ENCODE assay signal across 9 cellular contexts in genomic region chr10:7085913-7086589, GRCh38.
DNase-seq lines count a peak whose midpoint lies in the region; ATAC-seq and TF ChIP-seq lines count a peak whose summit lies in the region.
"Had no signal": no experiment of that assay in that cellular context is flagged by ENCODE, and none has a peak within 500 bp of the region (broad histone marks: within the 10 kb centered on the region; RNA-seq: fewer than 3 reads in every experiment).

No MANE protein-coding gene starts in this region.

- H3K36me3 ChIP-seq in cardiac muscle cell: no peaks in the 10 kb centered on the region
- H3K36me3 ChIP-seq in right atrium auricular region: no peaks in the 10 kb centered on the region
- no peaks in the 10 kb centered on the region for H3K36me3 ChIP-seq in endodermal cell (ENCODE audit: control insufficient read depth, insufficient read depth, low read length)
- no peaks in the 10 kb centered on the region for H3K36me3 ChIP-seq in mesodermal cell (ENCODE audit: control insufficient read depth, insufficient read depth, low read length)

- CTCF ChIA-PET in activated naive CD4-positive, alpha-beta T cell treated with anti-CD3 and anti-CD28 coated beads for 36 hours (lab: Charles Lee): interaction anchor here (1.1 kb wide), 1 partner anchor 166 kb away, joined by 4 read pairs; no protein-coding TSS in a partner anchor

- no peaks in the 10 kb centered on the region for H3K9me3 Mint-ChIP-seq in endodermal cell
- no peaks in the 10 kb centered on the region for H3K9me3 Mint-ChIP-seq in activated naive CD4-positive, alpha-beta T cell treated with anti-CD3 and anti-CD28 coated beads for 36 hours

- peak; percentile 41 to 54 for DNase-seq in cardiac muscle cell (ENCODE audit: low read depth in 1 of 2, low spot score in 1 of 2)
- no peak for DNase-seq in right atrium auricular region (ENCODE audit: low spot score)
- peak; percentile 61 for DNase-seq in endodermal cell
- DNase-seq in cerebellar nuclear complex (lab: John Stamatoyannopoulos, UW): no peak
- DNase-seq in NOMO-1 (lab: John Stamatoyannopoulos, UW; ENCODE audit: unreplicated experiment in 2 of 2): no peak
- no peak for DNase-seq in activated naive CD4-positive, alpha-beta T cell treated with anti-CD3 and anti-CD28 coated beads for 36 hours
- DNase-seq: NCI-H345 had no signal

- H3K4me3 ChIP-seq in cardiac muscle cell (no peak overlapping the region), right atrium auricular region (no peak overlapping the region), endodermal cell (ENCODE audit: low read length) (no peak overlapping the region), mesodermal cell (ENCODE audit: extremely low read depth, insufficient read depth, low read length, poor library complexity, severe bottlenecking) (no peak overlapping the region)

- H3K9me3 ChIP-seq in cardiac muscle cell (ENCODE audit: low read depth): no peaks in the 10 kb centered on the region
- no peaks in the 10 kb centered on the region for H3K9me3 ChIP-seq in right atrium auricular region
- H3K9me3 ChIP-seq in endodermal cell (ENCODE audit: control insufficient read depth, low read length): no peaks in the 10 kb centered on the region
- no peaks in the 10 kb centered on the region for H3K9me3 ChIP-seq in mesodermal cell (ENCODE audit: control insufficient read depth, low read length)

- no peaks in the 10 kb centered on the region for H3K27me3 Mint-ChIP-seq in endodermal cell (ENCODE audit: insufficient read depth)
- H3K27me3 Mint-ChIP-seq in activated naive CD4-positive, alpha-beta T cell treated with anti-CD3 and anti-CD28 coated beads for 36 hours (ENCODE audit: low read depth): peaks cover 5% of the 10 kb centered on the region

- H3K4me1 Mint-ChIP-seq in endodermal cell: peaks cover 17% of the 10 kb centered on the region
- no peaks in the 10 kb centered on the region for H3K4me1 Mint-ChIP-seq in activated naive CD4-positive, alpha-beta T cell treated with anti-CD3 and anti-CD28 coated beads for 36 hours (ENCODE audit: low read depth)

- WGBS in endodermal cell (ENCODE audit: insufficient coverage in 1 of 2, insufficient read length in 1 of 2), 2 experiments: 85 to 90% methylated on average over 7 to 14 of the region's 14 CpGs
- 65 to 81% methylated on average over 4 to 8 of the region's 14 CpGs for WGBS in mesodermal cell (ENCODE audit: insufficient coverage in 2 of 2), 2 experiments

- intact Hi-C loops in activated naive CD4-positive, alpha-beta T cell treated with anti-CD3 and anti-CD28 coated beads for 36 hours (cut with micrococcal nuclease): no loop called here

- H3K27me3 ChIP-seq in cardiac muscle cell: no peaks in the 10 kb centered on the region
- no peaks in the 10 kb centered on the region for H3K27me3 ChIP-seq in right atrium auricular region
- H3K27me3 ChIP-seq in endodermal cell (ENCODE audit: control insufficient read depth, insufficient read depth, low read length, poor library complexity, severe bottlenecking): no peaks in the 10 kb centered on the region

- H3K4me1 ChIP-seq in cardiac muscle cell (ENCODE audit: low read depth) (peaks cover 21% of the 10 kb centered on the region), right atrium auricular region (no peaks in the 10 kb centered on the region), endodermal cell (ENCODE audit: control insufficient read depth, insufficient read depth, low read length) (peaks cover 7% of the 10 kb centered on the region), mesodermal cell (ENCODE audit: control insufficient read depth, insufficient read depth, low read length, poor library complexity, severe bottlenecking) (peaks cover 28% of the 10 kb centered on the region)

- TF ChIP-seq CTCF in cardiac muscle cell (IDR thresholded peaks at IDR 0.05; ENCODE audit: low read depth, low read length) (no peak), right atrium auricular region (IDR thresholded peaks at IDR 0.05) (no peak), endodermal cell (conservative IDR thresholded peaks at IDR 0.05) (peak; percentile 59)

- no peak overlapping the region for H3K4me3 Mint-ChIP-seq in endodermal cell
- no peak overlapping the region for H3K4me3 Mint-ChIP-seq in activated naive CD4-positive, alpha-beta T cell treated with anti-CD3 and anti-CD28 coated beads for 36 hours

- ATAC-seq in HG03097 (IDR thresholded peaks at IDR 0.05; ENCODE audit: low FRiP score, unreplicated experiment): no peak

- no peak overlapping the region for H3K27ac Mint-ChIP-seq in endodermal cell
- H3K27ac Mint-ChIP-seq in activated naive CD4-positive, alpha-beta T cell treated with anti-CD3 and anti-CD28 coated beads for 36 hours: no peak overlapping the region

- H3K27ac ChIP-seq in cardiac muscle cell (peak overlapping the region; percentile 48), right atrium auricular region (no peak overlapping the region), endodermal cell (ENCODE audit: low read depth, low read length) (peak overlapping the region; percentile 18), mesodermal cell (ENCODE audit: low read depth, low read length, severe bottlenecking) (peak overlapping the region; percentile 57)

- no peaks in the 10 kb centered on the region for H3K36me3 Mint-ChIP-seq in endodermal cell (ENCODE audit: low read depth)
- H3K36me3 Mint-ChIP-seq in activated naive CD4-positive, alpha-beta T cell treated with anti-CD3 and anti-CD28 coated beads for 36 hours (ENCODE audit: low read depth): no peaks in the 10 kb centered on the region

- no peak overlapping the region for H3K9ac ChIP-seq in endodermal cell (ENCODE audit: extremely low read depth, low read length, poor library complexity, severe bottlenecking)

Comparison
In these comparisons a context has a peak if more than half of its experiments do, and no peak if none do; other contexts are left out.
1. DNase-seq: peak in cardiac muscle cell (2 of 2) and endodermal cell (single experiment); none in right atrium auricular region (single experiment), cerebellar nuclear complex (0 of 2), NOMO-1 (0 of 2) and activated naive CD4-positive, alpha-beta T cell treated with anti-CD3 and anti-CD28 coated beads for 36 hours (single experiment).
2. H3K27ac ChIP-seq: peak in cardiac muscle cell (single experiment), endodermal cell (single experiment) and mesodermal cell (single experiment); none in right atrium auricular region (0 of 2).